Comparison of ENCODE assay signal across 13 cellular contexts in genomic region chr6:52603000-52603795, GRCh38. TPM values are rescaled to one million over a fixed set of nuclear protein-coding genes. Genes with fewer than 3 reads are reported as not detected.
DNase-seq lines count a peak whose midpoint lies in the region; ATAC-seq and TF ChIP-seq lines count a peak whose summit lies in the region.
"Had no signal": no experiment of that assay in that cellular context is flagged by ENCODE, and none has a peak within 500 bp of the region (broad histone marks: within the 10 kb centered on the region; RNA-seq: fewer than 3 reads in every experiment).

No MANE protein-coding gene starts in this region.

- H3K4me3 ChIP-seq in MG63 (no peak overlapping the region), cardiac fibroblast (replicated peaks in 1 of 2; ENCODE audit: low read depth in 2 of 2, low read length in 2 of 2) (no peak overlapping the region)

- H3K27me3 Mint-ChIP-seq in nephron (ENCODE audit: low read depth): no peaks in the 10 kb centered on the region

- TF ChIP-seq CTCF in cardiac fibroblast (IDR thresholded peaks at IDR 0.05; ENCODE audit: low read depth, low read length) (no peak), nephron (IDR thresholded peaks at IDR 0.05; ENCODE audit: unreplicated experiment in 3 of 3) (no peak)

- H3K36me3 ChIP-seq in MG63: no peaks in the 10 kb centered on the region

- H3K27me3 ChIP-seq in MG63: no peaks in the 10 kb centered on the region

- no peak for ATAC-seq in HG03280 (IDR thresholded peaks at IDR 0.05; ENCODE audit: unreplicated experiment)
- no peak for ATAC-seq in GM21515 (IDR thresholded peaks at IDR 0.05; ENCODE audit: unreplicated experiment)
- no peak for ATAC-seq in GM19397 (IDR thresholded peaks at IDR 0.05; ENCODE audit: unreplicated experiment)

- peaks cover 21% of the 10 kb centered on the region for H3K4me1 Mint-ChIP-seq in nephron

- DNase-seq in GM04503 (ENCODE audit: low read depth): peak; percentile 16
- peak; percentile 68 for DNase-seq in MG63
- DNase-seq in cardiac fibroblast (ENCODE audit: low read depth in 2 of 2): peak; percentile 73 to 91
- no peak for DNase-seq in putamen (ENCODE audit: low spot score)
- DNase-seq: activated CD4-positive, alpha-beta T cell treated with anti-CD3 and anti-CD28 coated beads, Interleukin-2, amount 10 ng/mL, durations not matched to agents 7 days and 5 days; anterior cingulate cortex; DMS79; naive B cell; NCI-H1105 treated with DMSO at 0.1 percent for 48 hours had no signal

- no peaks in the 10 kb centered on the region for H3K9me3 Mint-ChIP-seq in nephron
- H3K9me3 Mint-ChIP-seq: activated CD4-positive, alpha-beta T cell treated with anti-CD3 and anti-CD28 coated beads, Interleukin-2, amount 10 ng/mL, durations not matched to agents 7 days and 5 days had no signal

- H3K27ac Mint-ChIP-seq in nephron: peak overlapping the region; percentile 67 to 88 (median 68)
- H3K27ac Mint-ChIP-seq: activated CD4-positive, alpha-beta T cell treated with anti-CD3 and anti-CD28 coated beads, Interleukin-2, amount 10 ng/mL, durations not matched to agents 7 days and 5 days had no signal

- no peak overlapping the region for H3K4me3 Mint-ChIP-seq in nephron
- H3K4me3 Mint-ChIP-seq: activated CD4-positive, alpha-beta T cell treated with anti-CD3 and anti-CD28 coated beads, Interleukin-2, amount 10 ng/mL, durations not matched to agents 7 days and 5 days; naive B cell had no signal

- H3K9me3 ChIP-seq in MG63: peaks cover 3% of the 10 kb centered on the region; the same call in 1 of the 2 replicates

- no peaks in the 10 kb centered on the region for H3K36me3 Mint-ChIP-seq in nephron (ENCODE audit: low read depth)
- H3K36me3 Mint-ChIP-seq: naive B cell had no signal

RNA-seq across cellular contexts. Expression of gene TRAM2, which starts 26.3 kb away (rescaled TPM):
- 206 and 243 TPM in 2 replicates for total RNA-seq in MG63 (2014; rRNA removed; shearing (Covaris generic); ENCODE audit: low replicate concordance)
